Comparison of ENCODE assay signal across 11 cellular contexts in the genomic region with DNA sequence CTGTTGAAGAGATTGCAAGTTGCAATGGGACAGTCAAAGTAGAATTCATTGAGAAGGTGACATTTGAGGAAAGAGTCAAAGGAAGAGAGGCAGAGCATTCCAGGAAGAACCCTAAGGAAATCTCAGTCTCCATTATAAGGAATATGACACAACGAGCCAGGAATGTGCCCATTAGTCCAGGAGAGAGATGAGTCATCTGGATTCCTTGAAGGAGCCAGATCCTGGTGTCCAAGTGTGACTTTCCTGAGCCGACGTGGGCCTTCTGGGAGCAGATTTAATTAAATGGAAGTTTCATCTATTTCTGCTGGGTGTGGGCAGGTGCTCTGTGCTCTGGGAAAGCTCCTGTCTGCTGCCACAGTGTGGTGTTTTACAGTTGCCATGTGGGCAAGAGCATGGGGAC.
A peak's percentile ranks its signal among the peaks of the same experiment; 100 is the strongest.
DNase-seq lines count a peak whose midpoint lies in the region; ATAC-seq and TF ChIP-seq lines count a peak whose summit lies in the region.
"Had no signal": no experiment of that assay in that cellular context is flagged by ENCODE, and none has a peak within 500 bp of the region (broad histone marks: within the 10 kb centered on the region; RNA-seq: fewer than 3 reads in every experiment).

No MANE protein-coding gene starts in this region.

- H3K27me3 ChIP-seq in MM.1S (replicated peaks; ENCODE audit: insufficient read depth, low read length), result no peaks in the 10 kb centered on the region

- H3K4me2 ChIP-seq in MM.1S (ENCODE audit: low read depth, low read length), result peak overlapping the region; percentile 21; the same call in 1 of the 2 replicates

- no peak overlapping the region for H2AFZ ChIP-seq in MM.1S (ENCODE audit: low read length)

- H3K9me3 ChIP-seq in MM.1S (replicated peaks; ENCODE audit: insufficient read depth, low read length) (no peaks in the 10 kb centered on the region), mesodermal cell (ENCODE audit: control insufficient read depth, low read length) (peaks cover 15% of the 10 kb centered on the region)

- H3K4me1 ChIP-seq in MM.1S (ENCODE audit: low read length), result peaks cover 43% of the 10 kb centered on the region
- H3K4me1 ChIP-seq in mesodermal cell (ENCODE audit: control insufficient read depth, insufficient read depth, low read length, poor library complexity, severe bottlenecking), result peaks cover 28% of the 10 kb centered on the region

- H4K20me1 ChIP-seq in MM.1S (ENCODE audit: insufficient read depth, low read length), result no peaks in the 10 kb centered on the region

- H3K4me3 ChIP-seq in MM.1S (ENCODE audit: low read length), result no peak overlapping the region
- H3K4me3 ChIP-seq in mesodermal cell (ENCODE audit: extremely low read depth, insufficient read depth, low read length, poor library complexity, severe bottlenecking), result no peak overlapping the region

- no peak for ATAC-seq in HG02840 (IDR thresholded peaks at IDR 0.05; ENCODE audit: low FRiP score, unreplicated experiment)
- ATAC-seq: effector memory CD8-positive, alpha-beta T cell; stimulated activated memory B cell treated with anti-CD40 and anti-IgM and Interleukin-4, amounts not matched to agents 10 μg/mL and 1 μg/mL and 100 μg/mL, for 72 hours had no signal

- DNase-seq in AG08396 (ENCODE audit: low spot score), result peak; percentile 82
- DNase-seq in MM.1S, result no peak
- DNase-seq in dedifferentiated amniotic fluid mesenchymal stem cell (ENCODE audit: extremely low spot score), result peak; percentile 67
- DNase-seq in AML-193 (lab: John Stamatoyannopoulos, UW), result no peak
- DNase-seq in NCI-H2107 (lab: John Stamatoyannopoulos, UW), result no peak
- DNase-seq in NCI-H2029 (lab: John Stamatoyannopoulos, UW), result no peak
- DNase-seq: effector memory CD8-positive, alpha-beta T cell; nucleus accumbens had no signal

- H3K27ac ChIP-seq in MM.1S (ENCODE audit: low read length) (no peak overlapping the region), mesodermal cell (ENCODE audit: low read depth, low read length, severe bottlenecking) (peak overlapping the region; percentile 74)

- peaks cover 17% of the 10 kb centered on the region for H3F3A ChIP-seq in MM.1S (ENCODE audit: insufficient read depth, low read length)

- 55 to 61% methylated on average over 2 to 3 of the region's 3 CpGs for WGBS in mesodermal cell (ENCODE audit: insufficient coverage in 2 of 2), 2 experiments

- TF ChIP-seq CTCF in MM.1S (IDR thresholded peaks at IDR 0.05; ENCODE audit: low read length), result no peak

- H3K79me2 ChIP-seq in MM.1S (ENCODE audit: low read length), result no peaks in the 10 kb centered on the region

- H3K36me3 ChIP-seq in MM.1S (replicated peaks; ENCODE audit: insufficient read depth, low read length), result no peaks in the 10 kb centered on the region
- H3K36me3 ChIP-seq in mesodermal cell (ENCODE audit: control insufficient read depth, insufficient read depth, low read length), result peaks cover 22% of the 10 kb centered on the region

- H3K9me2 ChIP-seq in MM.1S (replicated peaks; ENCODE audit: insufficient read depth, low read length), result no peaks in the 10 kb centered on the region

- H3K9ac ChIP-seq in MM.1S (ENCODE audit: low read length), result no peak overlapping the region

Comparison
In these comparisons a context has a peak if more than half of its experiments do, and no peak if none do; other contexts are left out.
1. DNase-seq: peak in AG08396 (single experiment) and dedifferentiated amniotic fluid mesenchymal stem cell (single experiment); none in MM.1S (single experiment), AML-193 (0 of 2), NCI-H2107 (single experiment) and NCI-H2029 (single experiment).